In genomic region chr9:128073260-128073886, GRCh38 we compare ENCODE assay signal across 10 cellular contexts. TPM values are rescaled to one million over a fixed set of nuclear protein-coding genes. Genes with fewer than 3 reads are reported as not detected.
DNase-seq lines count a peak whose midpoint lies in the region; ATAC-seq and TF ChIP-seq lines count a peak whose summit lies in the region.
"Had no signal": no experiment of that assay in that cellular context is flagged by ENCODE, and none has a peak within 500 bp of the region (broad histone marks: within the 10 kb centered on the region; RNA-seq: fewer than 3 reads in every experiment).

No MANE protein-coding gene starts in this region.

- no peaks in the 10 kb centered on the region for H3K9me3 ChIP-seq in skeletal muscle tissue (ENCODE audit: control insufficient read depth in 3 of 3, low read length in 3 of 3)

- no peaks in the 10 kb centered on the region for H3K36me3 ChIP-seq in skeletal muscle tissue (ENCODE audit: control insufficient read depth in 3 of 3, insufficient read depth in 3 of 3, low read length in 3 of 3)

- peak overlapping the region in 1 of 3 donors; percentile 50 for H3K9ac ChIP-seq in skeletal muscle tissue (ENCODE audit: low read depth in 1 of 3, low read length in 3 of 3)

- peak overlapping the region; percentile 77 for H3K27ac ChIP-seq in skeletal muscle tissue (ENCODE audit: low read depth, low read length)

- POLR2A ChIA-PET in HEK293T (lab: Yijun Ruan, JAX) = interaction anchor here (0.7 kb wide), 1 partner anchor 9 kb away, joined by 3 read pairs; no protein-coding TSS in a partner anchor

- TF ChIP-seq CTCF in GM12865 (IDR thresholded peaks at IDR 0.05; ENCODE audit: insufficient read depth, low read depth, low read length, missing control alignments) (no peak), fibroblast of the aortic adventitia (IDR thresholded peaks at IDR 0.05; ENCODE audit: insufficient read depth, low read length) (no peak), GM13977 (IDR thresholded peaks at IDR 0.05; ENCODE audit: extremely low read depth, insufficient read depth, missing control alignments) (no peak)

- in situ Hi-C loops in GM13977 (cut with MboI; ENCODE audit: low pct_unique_long_range_greater_than_20kb, low sequenced_read_pairs, unreplicated experiment) = no loop called here

- no peaks in the 10 kb centered on the region for H3K27me3 ChIP-seq in skeletal muscle tissue (ENCODE audit: control insufficient read depth in 3 of 3, insufficient read depth in 3 of 3, low read length in 3 of 3)

- H3K4me3 ChIP-seq in GM12865 (ENCODE audit: low read depth, low read length) (peak overlapping the region; percentile 57), fibroblast of the aortic adventitia (ENCODE audit: low read depth, low read length) (no peak overlapping the region), skeletal muscle tissue (ENCODE audit: low read length in 3 of 3) (no peak overlapping the region)

- CTCF ChIA-PET in HEK293T (lab: Yijun Ruan, JAX) = interaction anchor here (1.1 kb wide), 1 partner anchor 45 kb away, joined by 3 read pairs; no protein-coding TSS in a partner anchor

- DNase-seq in GM12865 (ENCODE audit: low read depth) = no peak
- peak; percentile 58 for DNase-seq in fibroblast of the aortic adventitia (ENCODE audit: low read depth)
- DNase-seq in activated CD4-positive, CD25-positive, alpha-beta regulatory T cell (lab: John Stamatoyannopoulos, UW) = no peak
- no peak for DNase-seq in GM13977 (ENCODE audit: low spot score)
- DNase-seq in HEK293T (ENCODE audit: extremely low spot score) = no peak
- DNase-seq: activated gamma-delta T cell, left colon had no signal

- ATAC-seq in SK-N-SH treated with all-trans-retinoic acid at 6 μM for 48 hours = no peak
- no peak for ATAC-seq in HG03135 (IDR thresholded peaks at IDR 0.05; ENCODE audit: unreplicated experiment)
- ATAC-seq: left colon had no signal

- H3K4me1 ChIP-seq in skeletal muscle tissue (ENCODE audit: control insufficient read depth in 3 of 3, insufficient read depth in 3 of 3, low read length in 3 of 3) = peaks cover 33 to 41% (median 34%) of the 10 kb centered on the region in 3 donors

TF ChIP-seq in SK-N-SH treated with all-trans-retinoic acid at 6 μM for 48 hours, 23 proteins besides CTCF, POLR2A, EP300 and RAD21:
- peak; percentile 40; the same call in 1 of the 2 replicates for TF ChIP-seq ISL1 (CRISPR knock-in tag; IDR thresholded peaks at IDR 0.05)
- TF ChIP-seq ZFP3 (CRISPR knock-in tag; IDR thresholded peaks at IDR 0.05) = no peak
- no peak for TF ChIP-seq RARB (CRISPR knock-in tag; IDR thresholded peaks at IDR 0.05)
- TF ChIP-seq OSR1 (CRISPR knock-in tag; IDR thresholded peaks at IDR 0.05) = no peak
- TF ChIP-seq POU6F1 (CRISPR knock-in tag; IDR thresholded peaks at IDR 0.05; ENCODE audit: borderline replicate concordance, low read depth) = no peak

TF ChIP-seq in HEK293T, 16 proteins besides CTCF, POLR2A, EP300 and RAD21:
- no peak for TF ChIP-seq ARNT (IDR thresholded peaks at IDR 0.05)
- no peak for TF ChIP-seq PKNOX1 (IDR thresholded peaks at IDR 0.05)
- TF ChIP-seq FOXA1 (IDR thresholded peaks at IDR 0.05) = no peak
- no peak for TF ChIP-seq NFRKB (IDR thresholded peaks at IDR 0.05)
- TF ChIP-seq HDGF (IDR thresholded peaks at IDR 0.05; ENCODE audit: borderline replicate concordance) = no peak
- TF ChIP-seq TARDBP (IDR thresholded peaks at IDR 0.05) = no peak
- TF ChIP-seq ELF4 (IDR thresholded peaks at IDR 0.05) = no peak
- TF ChIP-seq SP1 (IDR thresholded peaks at IDR 0.05) = no peak
- TF ChIP-seq FOXK2 (IDR thresholded peaks at IDR 0.05) = no peak
- no peak for TF ChIP-seq FOXM1 (IDR thresholded peaks at IDR 0.05; ENCODE audit: borderline replicate concordance)
- TF ChIP-seq CTBP1 (IDR thresholded peaks at IDR 0.05; ENCODE audit: borderline replicate concordance) = no peak

RNA-seq across cellular contexts. Expression of gene SLC25A25, which starts 5.3 kb away (rescaled TPM):
- total RNA-seq in fibroblast of the aortic adventitia (ENCODE audit: low replicate concordance) (15.2 and 20.2 TPM in 2 replicates), skeletal muscle tissue (13.0 TPM)

RNA-seq across cellular contexts. Expression of gene NAIF1, which starts 6.3 kb away (rescaled TPM):
- total RNA-seq in fibroblast of the aortic adventitia (ENCODE audit: low replicate concordance) (6.0 and 7.5 TPM in 2 replicates), skeletal muscle tissue (8.9 TPM)

RNA-seq across cellular contexts. Expression of gene PTGES2, which starts 54.2 kb away (rescaled TPM):
- total RNA-seq in fibroblast of the aortic adventitia (ENCODE audit: low replicate concordance) = 33.9 and 40.8 TPM in 2 replicates
- total RNA-seq in skeletal muscle tissue = 47.5 TPM
